ENCODE assay signal across 1 cellular context in genomic region chr9:136632102-136632798, GRCh38.
TF ChIP-seq lines count a peak whose summit lies in the region.

No MANE protein-coding gene starts in this region.

TF ChIP-seq in K562, 482 proteins besides CTCF, POLR2A, EP300 and RAD21:
- peak; percentile 68; the same call in 1 of the 2 replicates for TF ChIP-seq SMAD4 (CRISPR knock-in tag; conservative IDR thresholded peaks at IDR 0.05)
